Comparison of ENCODE assay signal across 1 cellular context in the genomic region with DNA sequence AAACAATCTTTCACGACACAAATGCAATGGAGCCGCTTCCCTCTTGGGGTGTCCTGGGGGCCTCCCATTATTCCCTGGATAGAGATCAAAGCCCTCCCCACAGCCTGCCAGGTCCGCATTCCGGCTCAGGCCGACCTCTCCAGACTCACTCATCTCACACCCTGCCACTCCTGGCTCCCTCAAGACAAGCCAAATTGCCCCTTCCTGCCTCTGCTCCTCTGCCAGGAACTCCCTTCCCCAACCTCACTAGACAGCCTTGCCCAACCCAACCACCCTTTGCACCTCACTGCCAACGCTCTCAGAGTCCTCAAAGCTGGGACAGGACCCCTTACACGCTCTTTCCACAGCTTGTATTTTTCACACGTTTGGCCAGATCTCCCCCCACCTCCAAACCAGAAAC.
TF ChIP-seq lines count a peak whose summit lies in the region.

No MANE protein-coding gene starts in this region.

TF ChIP-seq in IMR-90, 13 proteins besides CTCF, POLR2A, EP300 and RAD21 (continued from another document):
- no peak for TF ChIP-seq MXI1 (IDR thresholded peaks at IDR 0.05; ENCODE audit: borderline replicate concordance, low read depth, low read length)
- TF ChIP-seq CHD1 (IDR thresholded peaks at IDR 0.05; ENCODE audit: low read depth, low read length) = no peak
- TF ChIP-seq MAZ (IDR thresholded peaks at IDR 0.05; ENCODE audit: borderline replicate concordance, low read depth, low read length) = no peak
- TF ChIP-seq BHLHE40 (IDR thresholded peaks at IDR 0.05; ENCODE audit: low read depth, low read length) = no peak
